In the genomic region with DNA sequence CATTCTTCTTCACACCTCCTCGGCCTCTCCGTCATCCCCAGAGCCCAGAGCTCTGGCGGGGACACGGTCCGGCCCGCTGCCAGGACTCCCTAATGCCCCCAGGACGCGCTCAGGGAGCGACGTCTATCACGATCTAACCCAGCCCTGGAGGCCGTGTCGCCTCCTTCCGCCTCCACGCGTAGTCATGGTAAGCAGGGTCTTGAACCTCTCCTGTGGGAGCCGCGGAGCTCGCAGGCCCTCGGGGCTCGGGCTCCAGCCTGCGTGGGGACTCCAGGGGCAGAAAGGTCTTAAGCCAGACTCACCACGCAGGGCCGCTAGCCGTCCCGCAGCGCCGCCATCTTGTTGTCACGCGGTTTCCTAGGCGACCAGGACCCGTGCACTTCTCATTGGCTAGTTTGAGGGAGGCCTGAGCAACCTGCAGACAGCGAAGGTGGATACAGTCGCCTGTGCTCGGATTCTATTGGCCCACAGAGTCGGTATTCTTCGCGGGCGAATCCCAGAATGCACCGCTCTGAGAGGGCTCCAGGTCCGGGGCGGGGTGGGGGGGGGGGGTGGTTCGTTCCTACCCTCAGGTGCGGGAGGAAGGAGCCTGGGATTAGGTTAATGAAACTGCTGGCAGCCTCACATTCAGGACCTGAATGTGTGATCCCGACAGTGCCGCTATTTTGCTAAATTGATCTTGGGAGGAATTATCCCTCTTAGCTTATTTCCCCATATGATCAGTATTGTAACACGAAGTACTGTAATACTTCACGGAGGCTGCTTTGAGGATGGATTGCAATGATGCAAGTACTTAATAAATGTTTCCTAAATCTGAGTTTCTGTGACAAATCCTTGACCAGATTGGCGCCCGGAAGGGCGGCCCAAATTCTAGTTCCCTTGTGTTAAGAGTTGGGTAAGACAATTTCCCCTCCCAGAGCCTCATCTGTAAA, we compare ENCODE assay signal across 8 cellular contexts. TPM values are rescaled to one million over a fixed set of nuclear protein-coding genes. Genes with fewer than 3 reads are reported as not detected.
DNase-seq lines count a peak whose midpoint lies in the region; ATAC-seq and TF ChIP-seq lines count a peak whose summit lies in the region.

A gene with protein sequence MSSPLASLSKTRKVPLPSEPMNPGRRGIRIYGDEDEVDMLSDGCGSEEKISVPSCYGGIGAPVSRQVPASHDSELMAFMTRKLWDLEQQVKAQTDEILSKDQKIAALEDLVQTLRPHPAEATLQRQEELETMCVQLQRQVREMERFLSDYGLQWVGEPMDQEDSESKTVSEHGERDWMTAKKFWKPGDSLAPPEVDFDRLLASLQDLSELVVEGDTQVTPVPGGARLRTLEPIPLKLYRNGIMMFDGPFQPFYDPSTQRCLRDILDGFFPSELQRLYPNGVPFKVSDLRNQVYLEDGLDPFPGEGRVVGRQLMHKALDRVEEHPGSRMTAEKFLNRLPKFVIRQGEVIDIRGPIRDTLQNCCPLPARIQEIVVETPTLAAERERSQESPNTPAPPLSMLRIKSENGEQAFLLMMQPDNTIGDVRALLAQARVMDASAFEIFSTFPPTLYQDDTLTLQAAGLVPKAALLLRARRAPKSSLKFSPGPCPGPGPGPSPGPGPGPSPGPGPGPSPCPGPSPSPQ (minus strand): TSS at position 347 of the 932 bp plus-strand sequence. CDS start 3,753 bp downstream, outside the sequence.

- H3K36me3 Mint-ChIP-seq in activated CD4-positive, alpha-beta T cell treated with anti-CD3 and anti-CD28 coated beads, Interleukin-2, amount 10 ng/mL, durations not matched to agents 24 days and 14 days (ENCODE audit: low read depth), result no peaks in the 10 kb centered on the region

- peak within 1 kb of the TSS; percentile 98 for H3K4me3 Mint-ChIP-seq in activated CD4-positive, alpha-beta T cell treated with anti-CD3 and anti-CD28 coated beads, Interleukin-2, amount 10 ng/mL, durations not matched to agents 24 days and 14 days

- peak within 1 kb of the TSS; percentile 93 for H3K27ac Mint-ChIP-seq in activated CD4-positive, alpha-beta T cell treated with anti-CD3 and anti-CD28 coated beads, Interleukin-2, amount 10 ng/mL, durations not matched to agents 24 days and 14 days

- no peaks in the 10 kb centered on the region for H3K9me3 ChIP-seq in left lung

- peak; percentile 98 for ATAC-seq in GM19372 (IDR thresholded peaks at IDR 0.05; ENCODE audit: low read depth, unreplicated experiment)
- peak; percentile 99 for ATAC-seq in HG03521 (IDR thresholded peaks at IDR 0.05; ENCODE audit: unreplicated experiment)
- ATAC-seq in left lung, result peak; percentile 99

- DNase-seq in NCI-H69 (lab: John Stamatoyannopoulos, UW) (peak; percentile 96), dedifferentiated amniotic fluid mesenchymal stem cell (ENCODE audit: extremely low spot score) (peak; percentile 80), left lung (peak; percentile 93 to 95)
- peak; percentile 98 for DNase-seq in activated CD4-positive, alpha-beta T cell treated with anti-CD3 and anti-CD28 coated beads, Interleukin-2, amount 10 ng/mL, durations not matched to agents 24 days and 14 days
- peak; percentile 88 for DNase-seq in stimulated activated CD4-positive, alpha-beta T cell treated with anti-CD3 and anti-CD28 coated beads, Interleukin-2, amount 100 ng/mL, for 4 hours (ENCODE audit: low read depth)

- no peaks in the 10 kb centered on the region for H3K27me3 Mint-ChIP-seq in activated CD4-positive, alpha-beta T cell treated with anti-CD3 and anti-CD28 coated beads, Interleukin-2, amount 10 ng/mL, durations not matched to agents 24 days and 14 days

- intact Hi-C loops in activated CD4-positive, alpha-beta T cell treated with anti-CD3 and anti-CD28 coated beads, Interleukin-2, amount 10 ng/mL, durations not matched to agents 24 days and 14 days (cut with micrococcal nuclease), result loop anchor here (1.0 kb wide), 3 partner anchors 13 to 401 kb away; no protein-coding TSS in a partner anchor
- intact Hi-C loops in left lung (cut with DNase I), result no loop called here

- H3K4me1 Mint-ChIP-seq in activated CD4-positive, alpha-beta T cell treated with anti-CD3 and anti-CD28 coated beads, Interleukin-2, amount 10 ng/mL, durations not matched to agents 24 days and 14 days, result peaks cover 30% of the 10 kb centered on the region

- no peak for TF ChIP-seq CTCF in C4-2B (conservative IDR thresholded peaks at IDR 0.05)
- TF ChIP-seq CTCF in left lung (IDR thresholded peaks at IDR 0.05), result no peak

- H3K4me3 ChIP-seq in left lung, result peak within 1 kb of the TSS; percentile 68 to 81

- H3K27ac ChIP-seq in C4-2B (peak within 1 kb of the TSS; percentile 74), left lung (peak within 1 kb of the TSS; percentile 69 to 90)

- H3K9me3 Mint-ChIP-seq in activated CD4-positive, alpha-beta T cell treated with anti-CD3 and anti-CD28 coated beads, Interleukin-2, amount 10 ng/mL, durations not matched to agents 24 days and 14 days, result no peaks in the 10 kb centered on the region

- H3K27me3 ChIP-seq in left lung, result no peaks in the 10 kb centered on the region

- no peaks in the 10 kb centered on the region for H3K36me3 ChIP-seq in left lung

- peaks cover 0 to 53% of the 10 kb centered on the region in 2 donors for H3K4me1 ChIP-seq in left lung

RNA-seq across cellular contexts. Expression of the gene that starts here (rescaled TPM):
- 17.1 and 19.0 TPM in 2 replicates for total RNA-seq in activated CD4-positive, alpha-beta T cell treated with anti-CD3 and anti-CD28 coated beads, Interleukin-2, amount 10 ng/mL, durations not matched to agents 24 days and 14 days
- 10 to 100 TPM; 24.0 to 43.1 TPM for total RNA-seq in left lung

Comparison
In these comparisons a context has a peak if more than half of its experiments do, and no peak if none do; other contexts are left out.
1. Peak in every context shown above with its lines: DNase-seq, ATAC-seq, H3K4me3 ChIP-seq and H3K27ac ChIP-seq.